ENCODE assay signal across 7 cellular contexts in the genomic region with DNA sequence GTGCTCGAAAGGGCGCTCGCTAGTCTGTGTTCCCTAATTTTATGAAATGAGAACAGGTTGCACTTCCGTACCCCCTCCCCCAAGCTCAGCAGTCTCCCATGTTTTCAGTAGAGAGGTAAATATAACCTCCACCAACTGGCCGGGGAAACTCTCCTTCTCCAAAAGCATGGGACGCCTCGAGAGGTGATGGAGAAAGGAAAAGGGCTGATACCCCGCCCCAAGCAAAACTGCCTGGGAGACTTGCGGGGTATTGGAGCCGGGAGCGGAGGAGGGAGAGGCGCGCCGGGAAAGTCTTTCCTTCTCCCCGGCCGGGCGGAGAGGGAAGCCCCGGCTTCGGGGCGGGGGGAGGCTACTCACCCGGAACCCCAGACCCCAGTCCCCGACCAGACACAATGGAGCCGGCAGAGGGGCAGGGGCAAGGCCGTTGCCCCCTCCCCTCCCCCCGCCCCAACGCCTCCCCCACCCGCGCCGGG. TPM values are rescaled to one million over a fixed set of nuclear protein-coding genes. Genes with fewer than 3 reads are reported as not detected.
DNase-seq lines count a peak whose midpoint lies in the region; ATAC-seq and TF ChIP-seq lines count a peak whose summit lies in the region.

No MANE protein-coding gene starts in this region.

- H3K27ac ChIP-seq in muscle layer of colon (ENCODE audit: low read depth, low read length) (peak overlapping the region; percentile 78), vagina (peak overlapping the region; percentile 90)

- no peaks in the 10 kb centered on the region for H3K9me3 ChIP-seq in muscle layer of colon (ENCODE audit: low read length)
- H3K9me3 ChIP-seq in vagina: no peaks in the 10 kb centered on the region

- H3K4me3 ChIP-seq in GM06990 (replicated peaks; ENCODE audit: low read depth, low read length) (peak overlapping the region; percentile 80), LNCaP clone FGC (ENCODE audit: low read depth, low read length) (peak overlapping the region; percentile 86), WI38 (ENCODE audit: low read depth, low read length) (peak overlapping the region; percentile 89), muscle layer of colon (ENCODE audit: low read depth in 1 of 2, low read length in 2 of 2) (peak overlapping the region; percentile 37 to 66), vagina (peak overlapping the region; percentile 96 to 99)

- H3K27me3 ChIP-seq in GM06990 (replicated peaks; ENCODE audit: control insufficient read depth, insufficient read depth, low read length) (no peaks in the 10 kb centered on the region), muscle layer of colon (ENCODE audit: control insufficient read depth in 1 of 2, insufficient read depth in 2 of 2, low read length in 2 of 2) (no peaks in the 10 kb centered on the region), vagina (no peaks in the 10 kb centered on the region)

- TF ChIP-seq CTCF in GM06990 (IDR thresholded peaks at IDR 0.05; ENCODE audit: insufficient read depth, low read length, poor library complexity, severe bottlenecking) (no peak), LNCaP clone FGC (IDR thresholded peaks at IDR 0.05; ENCODE audit: control insufficient read depth, extremely low read depth, insufficient read depth) (no peak), WI38 (IDR thresholded peaks at IDR 0.05; ENCODE audit: low read depth, low read length) (no peak), vagina (IDR thresholded peaks at IDR 0.05) (no peak)

- H3K36me3 ChIP-seq in GM06990 (ENCODE audit: control insufficient read depth, insufficient read depth, low read length): no peaks in the 10 kb centered on the region
- H3K36me3 ChIP-seq in muscle layer of colon (ENCODE audit: insufficient read depth, low read length): no peaks in the 10 kb centered on the region
- H3K36me3 ChIP-seq in vagina: no peaks in the 10 kb centered on the region

- intact Hi-C loops in vagina (cut with DNase I): no loop called here

- peak overlapping the region; percentile 72 for H3K9ac ChIP-seq in muscle layer of colon (ENCODE audit: low read length)

- peaks cover 19% of the 10 kb centered on the region for H3K4me1 ChIP-seq in muscle layer of colon (ENCODE audit: insufficient read depth, low read length)
- peaks cover 29% of the 10 kb centered on the region for H3K4me1 ChIP-seq in vagina

- TF ChIP-seq POLR2A in erythroblast (IDR thresholded peaks at IDR 0.05; ENCODE audit: low read length) (peak; percentile 40), vagina (IDR thresholded peaks at IDR 0.05) (no peak)

- ATAC-seq in GM21737 (IDR thresholded peaks at IDR 0.05; ENCODE audit: unreplicated experiment): peak; percentile 23

- DNase-seq in GM06990 (ENCODE audit: extremely low read depth, insufficient read length) (peak; percentile 20), LNCaP clone FGC (ENCODE audit: low read depth) (no peak), erythroblast (lab: John Stamatoyannopoulos, UW) (peak; percentile 65 to 79), vagina (ENCODE audit: extremely low spot score in 2 of 2) (no peak)

RNA-seq across cellular contexts. Expression of gene DCUN1D1, which starts 0.6 kb away (rescaled TPM):
- total RNA-seq in vagina: 25.5 TPM

Comparison
In these comparisons a context has a peak if more than half of its experiments do, and no peak if none do; other contexts are left out.
1. DNase-seq: peak in GM06990 (single experiment) and erythroblast (2 of 2); none in LNCaP clone FGC (single experiment) and vagina (0 of 2).
2. Peak in every context shown above with its lines, with median percentiles within 50 percentile points of each other: H3K4me3 ChIP-seq.